Comparison of ENCODE assay signal across 27 cellular contexts in genomic region chr19:34489175-34489574, GRCh38. TPM values are rescaled to one million over a fixed set of nuclear protein-coding genes. Genes with fewer than 3 reads are reported as not detected.
DNase-seq lines count a peak whose midpoint lies in the region; ATAC-seq, FAIRE-seq and TF ChIP-seq lines count a peak whose summit lies in the region.
"Had no signal": no experiment of that assay in that cellular context is flagged by ENCODE, and none has a peak within 500 bp of the region (broad histone marks: within the 10 kb centered on the region; RNA-seq: fewer than 3 reads in every experiment).

No MANE protein-coding gene starts in this region.

- BruUV-seq in MCF 10A (replicated peaks; lab: Mats Ljungman, UMichigan), result no TSS peak

- no peak for ATAC-seq in GM18502 (IDR thresholded peaks at IDR 0.05; ENCODE audit: poor library complexity, unreplicated experiment)
- ATAC-seq: PC-3, Right ventricle myocardium inferior, SK-N-SH treated with all-trans-retinoic acid at 6 μM for 48 hours had no signal

- DNase-seq in HTR-8/SVneo (ENCODE audit: insufficient read length, low spot score), result no peak
- no peak for DNase-seq in endothelial cell (ENCODE audit: low spot score)
- DNase-seq in nephron progenitor cell, result no peak
- peak; percentile 25 for DNase-seq in posterior vena cava (ENCODE audit: low spot score)
- no peak for DNase-seq in MCF 10A (ENCODE audit: unreplicated experiment)
- DNase-seq in COR-L47 (lab: John Stamatoyannopoulos, UW), result no peak
- no peak for DNase-seq in activated gamma-delta T cell treated with Interleukin-2 at 50 U/mL for 16 hours
- DNase-seq: C1 segment of cervical spinal cord; Caco-2; CD4-positive, alpha-beta memory T cell; GOT3; HFFc6; NCI-H1092; NCI-H1436; NCI-H1930; NCI-H446 treated with DMSO at 0.1 percent for 48 hours; NCI-H526; NCI-H82; NK-92 treated with Interleukin-12 subunit alpha and Interleukin-12 subunit beta, amount 100 ng/mL, for 24 hours; PC-3; SJCRH30 had no signal

- H3K4me1 Mint-ChIP-seq in endothelial cell (ENCODE audit: unreplicated experiment) (no peaks in the 10 kb centered on the region), nephron progenitor cell (peaks cover 27% of the 10 kb centered on the region), MCF 10A (ENCODE audit: insufficient read depth, unreplicated experiment) (peaks cover 15% of the 10 kb centered on the region)
- H3K4me1 Mint-ChIP-seq: CD4-positive, alpha-beta memory T cell; IgD-negative memory B cell had no signal

- no peaks in the 10 kb centered on the region for H3K9me3 Mint-ChIP-seq in endothelial cell (ENCODE audit: unreplicated experiment)
- H3K9me3 Mint-ChIP-seq in nephron progenitor cell, result no peaks in the 10 kb centered on the region
- H3K9me3 Mint-ChIP-seq in MCF 10A (ENCODE audit: unreplicated experiment), result no peaks in the 10 kb centered on the region
- H3K9me3 Mint-ChIP-seq: CD4-positive, alpha-beta memory T cell; HFFc6 had no signal

- H3K4me3 Mint-ChIP-seq in endothelial cell (ENCODE audit: unreplicated experiment), result peak overlapping the region; percentile 23
- no peak overlapping the region for H3K4me3 Mint-ChIP-seq in nephron progenitor cell
- H3K4me3 Mint-ChIP-seq in MCF 10A (ENCODE audit: unreplicated experiment), result no peak overlapping the region
- H3K4me3 Mint-ChIP-seq: CD4-positive, alpha-beta memory T cell; HFFc6; IgD-negative memory B cell had no signal

- intact Hi-C loops in posterior vena cava (cut with DNase I) (no loop called here), MCF 10A (cut with micrococcal nuclease) (no loop called here)

- H3K27ac Mint-ChIP-seq in endothelial cell (ENCODE audit: unreplicated experiment), result peak overlapping the region; percentile 16
- H3K27ac Mint-ChIP-seq in nephron progenitor cell, result peak overlapping the region; percentile 48
- H3K27ac Mint-ChIP-seq in MCF 10A (ENCODE audit: low read depth, unreplicated experiment), result no peak overlapping the region
- H3K27ac Mint-ChIP-seq: CD4-positive, alpha-beta memory T cell; HFFc6; IgD-negative memory B cell had no signal

- H3K36me3 Mint-ChIP-seq in endothelial cell (ENCODE audit: low read depth, unreplicated experiment), result peaks cover 17% of the 10 kb centered on the region
- H3K36me3 Mint-ChIP-seq in nephron progenitor cell (ENCODE audit: low read depth), result peaks cover 28% of the 10 kb centered on the region
- peaks cover 61% of the 10 kb centered on the region for H3K36me3 Mint-ChIP-seq in MCF 10A (ENCODE audit: insufficient read depth, unreplicated experiment)
- H3K36me3 Mint-ChIP-seq: CD4-positive, alpha-beta memory T cell had no signal

- H3K27me3 Mint-ChIP-seq in endothelial cell (ENCODE audit: unreplicated experiment) (peaks cover 6% of the 10 kb centered on the region), nephron progenitor cell (ENCODE audit: low read depth, poor library complexity) (no peaks in the 10 kb centered on the region), MCF 10A (ENCODE audit: insufficient read depth, unreplicated experiment) (no peaks in the 10 kb centered on the region)

- POLR2A ChIA-PET in MCF 10A (lab: Yijun Ruan, JAX), result no interaction called here

- TF ChIP-seq CTCF in endothelial cell (IDR thresholded peaks at IDR 0.05; ENCODE audit: unreplicated experiment), result no peak
- TF ChIP-seq CTCF in nephron progenitor cell (IDR thresholded peaks at IDR 0.05), result no peak
- no peak for TF ChIP-seq CTCF in MCF 10A (IDR thresholded peaks at IDR 0.05; ENCODE audit: unreplicated experiment)

- FAIRE-seq in HTR-8/SVneo (lab: Jason Lieb, UNC), result peak; percentile 66
- FAIRE-seq: A204.1, G401.6 had no signal

- CTCF ChIA-PET in MCF 10A (lab: Yijun Ruan, JAX), result interaction anchor here (0.6 to 0.8 kb wide), 2 partner anchors 96 to 694 kb away, joined by 3 read pairs; no protein-coding TSS in a partner anchor

RNA-seq across cellular contexts. Expression of gene WTIP, which starts 7.6 kb away (rescaled TPM):
- 17.6 TPM for total RNA-seq in endothelial cell (ENCODE audit: unreplicated experiment)
- 10 to 100 TPM; 20.7 to 28.6 TPM for total RNA-seq in posterior vena cava
- 15.9 and 22.6 TPM in 2 replicates for total RNA-seq in MCF 10A (2022)
